Comparison of ENCODE assay signal across 1 cellular context in genomic region chr17:36849871-36850348, GRCh38.
A peak's percentile ranks its signal among the peaks of the same experiment; 100 is the strongest.
TF ChIP-seq lines count a peak whose summit lies in the region.

No MANE protein-coding gene starts in this region.

TF ChIP-seq in GM12878, 131 proteins besides CTCF, POLR2A, EP300 and RAD21 (continued from another document and continues in another):
- TF ChIP-seq ZBTB11 (CRISPR knock-in tag; IDR thresholded peaks at IDR 0.05) (no peak), ELK1 (IDR thresholded peaks at IDR 0.05; ENCODE audit: low read depth, low read length) (no peak), NR2F1 (conservative IDR thresholded peaks at IDR 0.05) (no peak), CREB1 (IDR thresholded peaks at IDR 0.05; ENCODE audit: low read depth) (0 out of 2 replicates have a peak, but pooled peaks have one; percentile 21), KLF5 (IDR thresholded peaks at IDR 0.05; ENCODE audit: partially characterized antibody) (no peak), HDGF (IDR thresholded peaks at IDR 0.05) (no peak), HCFC1 (IDR thresholded peaks at IDR 0.05; ENCODE audit: low read length) (no peak), DPF2 (IDR thresholded peaks at IDR 0.05) (0 out of 2 replicates have a peak, but pooled peaks have one; percentile 24), SMAD1 (IDR thresholded peaks at IDR 0.05; ENCODE audit: low read depth, partially characterized antibody) (no peak), ASH2L (IDR thresholded peaks at IDR 0.05; ENCODE audit: borderline replicate concordance, low read depth) (no peak), IRF4 (IDR thresholded peaks at IDR 0.05; ENCODE audit: low read depth, low read length) (peak; percentile 37; the same call in 1 of the 2 replicates), NFIC (IDR thresholded peaks at IDR 0.05; ENCODE audit: low read depth, low read length) (peak; percentile 63; the same call in 1 of the 2 replicates), RELB (IDR thresholded peaks at IDR 0.05; ENCODE audit: low read depth) (0 out of 2 replicates have a peak, but pooled peaks have one; percentile 30), GABPA (IDR thresholded peaks at IDR 0.05; ENCODE audit: low read depth) (no peak), SRF (IDR thresholded peaks at IDR 0.05; ENCODE audit: low read depth in 2 of 2, low read length in 2 of 2) (0 out of 4 replicates have a peak, but pooled peaks of 1 of the 2 experiments have one; percentile 11), MTA2 (IDR thresholded peaks at IDR 0.05; ENCODE audit: low read depth) (no peak), SIX5 (IDR thresholded peaks at IDR 0.05; ENCODE audit: low read depth, low read length, severe bottlenecking) (no peak), ESRRA (IDR thresholded peaks at IDR 0.05; ENCODE audit: low read length) (no peak), MTA3 (IDR thresholded peaks at IDR 0.05; ENCODE audit: borderline replicate concordance, low read length) (no peak), BMI1 (IDR thresholded peaks at IDR 0.05; ENCODE audit: borderline replicate concordance) (no peak), BRCA1 (IDR thresholded peaks at IDR 0.05; ENCODE audit: low read depth, low read length) (no peak), CEBPB (IDR thresholded peaks at IDR 0.05; ENCODE audit: borderline replicate concordance in 1 of 2, low read depth in 2 of 2, low read length in 2 of 2) (no peak), IKZF2 (IDR thresholded peaks at IDR 0.05) (peak; percentile 67 to 79), BCL11A (IDR thresholded peaks at IDR 0.05; ENCODE audit: low read depth, low read length) (no peak; the same call in 1 of the 2 replicates), TCF3 (IDR thresholded peaks at IDR 0.05; ENCODE audit: borderline replicate concordance, insufficient read depth, low read depth, low read length) (no peak), ETV6 (conservative IDR thresholded peaks at IDR 0.05 in 1 of 2, IDR thresholded peaks at IDR 0.05 in 1 of 2; ENCODE audit: borderline replicate concordance in 1 of 2, low read depth in 1 of 2) (peak in 1 of 2 experiments; percentile 78; a peak in 2 of 4 replicates), TCF12 (IDR thresholded peaks at IDR 0.05; ENCODE audit: low read depth, low read length) (0 out of 2 replicates have a peak, but pooled peaks have one; percentile 8), WRNIP1 (IDR thresholded peaks at IDR 0.05; ENCODE audit: borderline replicate concordance, low read depth, low read length) (no peak), E4F1 (IDR thresholded peaks at IDR 0.05; ENCODE audit: borderline replicate concordance, partially characterized antibody) (no peak), ZNF274 (IDR thresholded peaks at IDR 0.05; ENCODE audit: insufficient read depth, insufficient read length) (no peak)
- TF ChIP-seq, protein P1, sequence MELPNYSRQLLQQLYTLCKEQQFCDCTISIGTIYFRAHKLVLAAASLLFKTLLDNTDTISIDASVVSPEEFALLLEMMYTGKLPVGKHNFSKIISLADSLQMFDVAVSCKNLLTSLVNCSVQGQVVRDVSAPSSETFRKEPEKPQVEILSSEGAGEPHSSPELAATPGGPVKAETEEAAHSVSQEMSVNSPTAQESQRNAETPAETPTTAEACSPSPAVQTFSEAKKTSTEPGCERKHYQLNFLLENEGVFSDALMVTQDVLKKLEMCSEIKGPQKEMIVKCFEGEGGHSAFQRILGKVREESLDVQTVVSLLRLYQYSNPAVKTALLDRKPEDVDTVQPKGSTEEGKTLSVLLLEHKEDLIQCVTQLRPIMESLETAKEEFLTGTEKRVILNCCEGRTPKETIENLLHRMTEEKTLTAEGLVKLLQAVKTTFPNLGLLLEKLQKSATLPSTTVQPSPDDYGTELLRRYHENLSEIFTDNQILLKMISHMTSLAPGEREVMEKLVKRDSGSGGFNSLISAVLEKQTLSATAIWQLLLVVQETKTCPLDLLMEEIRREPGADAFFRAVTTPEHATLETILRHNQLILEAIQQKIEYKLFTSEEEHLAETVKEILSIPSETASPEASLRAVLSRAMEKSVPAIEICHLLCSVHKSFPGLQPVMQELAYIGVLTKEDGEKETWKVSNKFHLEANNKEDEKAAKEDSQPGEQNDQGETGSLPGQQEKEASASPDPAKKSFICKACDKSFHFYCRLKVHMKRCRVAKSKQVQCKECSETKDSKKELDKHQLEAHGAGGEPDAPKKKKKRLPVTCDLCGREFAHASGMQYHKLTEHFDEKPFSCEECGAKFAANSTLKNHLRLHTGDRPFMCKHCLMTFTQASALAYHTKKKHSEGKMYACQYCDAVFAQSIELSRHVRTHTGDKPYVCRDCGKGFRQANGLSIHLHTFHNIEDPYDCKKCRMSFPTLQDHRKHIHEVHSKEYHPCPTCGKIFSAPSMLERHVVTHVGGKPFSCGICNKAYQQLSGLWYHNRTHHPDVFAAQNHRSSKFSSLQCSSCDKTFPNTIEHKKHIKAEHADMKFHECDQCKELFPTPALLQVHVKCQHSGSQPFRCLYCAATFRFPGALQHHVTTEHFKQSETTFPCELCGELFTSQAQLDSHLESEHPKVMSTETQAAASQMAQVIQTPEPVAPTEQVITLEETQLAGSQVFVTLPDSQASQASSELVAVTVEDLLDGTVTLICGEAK (IDR thresholded peaks at IDR 0.05; ENCODE audit: borderline replicate concordance) = no peak
- TF ChIP-seq, protein P2, sequence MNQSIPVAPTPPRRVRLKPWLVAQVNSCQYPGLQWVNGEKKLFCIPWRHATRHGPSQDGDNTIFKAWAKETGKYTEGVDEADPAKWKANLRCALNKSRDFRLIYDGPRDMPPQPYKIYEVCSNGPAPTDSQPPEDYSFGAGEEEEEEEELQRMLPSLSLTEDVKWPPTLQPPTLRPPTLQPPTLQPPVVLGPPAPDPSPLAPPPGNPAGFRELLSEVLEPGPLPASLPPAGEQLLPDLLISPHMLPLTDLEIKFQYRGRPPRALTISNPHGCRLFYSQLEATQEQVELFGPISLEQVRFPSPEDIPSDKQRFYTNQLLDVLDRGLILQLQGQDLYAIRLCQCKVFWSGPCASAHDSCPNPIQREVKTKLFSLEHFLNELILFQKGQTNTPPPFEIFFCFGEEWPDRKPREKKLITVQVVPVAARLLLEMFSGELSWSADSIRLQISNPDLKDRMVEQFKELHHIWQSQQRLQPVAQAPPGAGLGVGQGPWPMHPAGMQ (IDR thresholded peaks at IDR 0.05; ENCODE audit: borderline replicate concordance) = no peak
- TF ChIP-seq, protein P3, sequence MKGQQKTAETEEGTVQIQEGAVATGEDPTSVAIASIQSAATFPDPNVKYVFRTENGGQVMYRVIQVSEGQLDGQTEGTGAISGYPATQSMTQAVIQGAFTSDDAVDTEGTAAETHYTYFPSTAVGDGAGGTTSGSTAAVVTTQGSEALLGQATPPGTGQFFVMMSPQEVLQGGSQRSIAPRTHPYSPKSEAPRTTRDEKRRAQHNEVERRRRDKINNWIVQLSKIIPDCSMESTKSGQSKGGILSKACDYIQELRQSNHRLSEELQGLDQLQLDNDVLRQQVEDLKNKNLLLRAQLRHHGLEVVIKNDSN (IDR thresholded peaks at IDR 0.05; ENCODE audit: borderline replicate concordance, extremely low read length, insufficient read depth, low read depth, low read length) = no peak
- TF ChIP-seq, protein P4, sequence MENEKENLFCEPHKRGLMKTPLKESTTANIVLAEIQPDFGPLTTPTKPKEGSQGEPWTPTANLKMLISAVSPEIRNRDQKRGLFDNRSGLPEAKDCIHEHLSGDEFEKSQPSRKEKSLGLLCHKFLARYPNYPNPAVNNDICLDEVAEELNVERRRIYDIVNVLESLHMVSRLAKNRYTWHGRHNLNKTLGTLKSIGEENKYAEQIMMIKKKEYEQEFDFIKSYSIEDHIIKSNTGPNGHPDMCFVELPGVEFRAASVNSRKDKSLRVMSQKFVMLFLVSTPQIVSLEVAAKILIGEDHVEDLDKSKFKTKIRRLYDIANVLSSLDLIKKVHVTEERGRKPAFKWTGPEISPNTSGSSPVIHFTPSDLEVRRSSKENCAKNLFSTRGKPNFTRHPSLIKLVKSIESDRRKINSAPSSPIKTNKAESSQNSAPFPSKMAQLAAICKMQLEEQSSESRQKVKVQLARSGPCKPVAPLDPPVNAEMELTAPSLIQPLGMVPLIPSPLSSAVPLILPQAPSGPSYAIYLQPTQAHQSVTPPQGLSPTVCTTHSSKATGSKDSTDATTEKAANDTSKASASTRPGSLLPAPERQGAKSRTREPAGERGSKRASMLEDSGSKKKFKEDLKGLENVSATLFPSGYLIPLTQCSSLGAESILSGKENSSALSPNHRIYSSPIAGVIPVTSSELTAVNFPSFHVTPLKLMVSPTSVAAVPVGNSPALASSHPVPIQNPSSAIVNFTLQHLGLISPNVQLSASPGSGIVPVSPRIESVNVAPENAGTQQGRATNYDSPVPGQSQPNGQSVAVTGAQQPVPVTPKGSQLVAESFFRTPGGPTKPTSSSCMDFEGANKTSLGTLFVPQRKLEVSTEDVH (IDR thresholded peaks at IDR 0.05; ENCODE audit: low read depth, partially characterized antibody) = no peak
- TF ChIP-seq, protein P5, sequence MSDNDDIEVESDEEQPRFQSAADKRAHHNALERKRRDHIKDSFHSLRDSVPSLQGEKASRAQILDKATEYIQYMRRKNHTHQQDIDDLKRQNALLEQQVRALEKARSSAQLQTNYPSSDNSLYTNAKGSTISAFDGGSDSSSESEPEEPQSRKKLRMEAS (IDR thresholded peaks at IDR 0.05; ENCODE audit: low read depth, low read length) = no peak
- TF ChIP-seq, protein P6, sequence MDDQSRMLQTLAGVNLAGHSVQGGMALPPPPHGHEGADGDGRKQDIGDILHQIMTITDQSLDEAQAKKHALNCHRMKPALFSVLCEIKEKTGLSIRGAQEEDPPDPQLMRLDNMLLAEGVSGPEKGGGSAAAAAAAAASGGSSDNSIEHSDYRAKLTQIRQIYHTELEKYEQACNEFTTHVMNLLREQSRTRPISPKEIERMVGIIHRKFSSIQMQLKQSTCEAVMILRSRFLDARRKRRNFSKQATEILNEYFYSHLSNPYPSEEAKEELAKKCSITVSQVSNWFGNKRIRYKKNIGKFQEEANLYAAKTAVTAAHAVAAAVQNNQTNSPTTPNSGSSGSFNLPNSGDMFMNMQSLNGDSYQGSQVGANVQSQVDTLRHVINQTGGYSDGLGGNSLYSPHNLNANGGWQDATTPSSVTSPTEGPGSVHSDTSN (IDR thresholded peaks at IDR 0.05; ENCODE audit: insufficient replicate concordance, low read depth, low read length) = peak; percentile 9
